ENCODE assay signal across 8 cellular contexts in genomic region chr2:48114256-48114655, GRCh38.
A peak's percentile ranks its signal among the peaks of the same experiment; 100 is the strongest.
DNase-seq lines count a peak whose midpoint lies in the region; ATAC-seq, FAIRE-seq and TF ChIP-seq lines count a peak whose summit lies in the region.

No MANE protein-coding gene starts in this region.

- H3K56ac ChIP-seq in H9 (ENCODE audit: insufficient read length, low read depth, low read length) = no peak overlapping the region

- no peak overlapping the region for H3K4me3 Mint-ChIP-seq in activated CD8-positive, alpha-beta T cell treated with anti-CD3 and anti-CD28 coated beads for 36 hours
- H3K4me3 Mint-ChIP-seq in H9 = no peak overlapping the region

- peak; percentile 56 for FAIRE-seq in keratinocyte (lab: Jason Lieb, UNC)

- H3K4ac ChIP-seq in H9 (ENCODE audit: low read depth, low read length) = no peak overlapping the region

- H2BK120ac ChIP-seq in H9 (ENCODE audit: low read depth, low read length, poor library complexity, severe bottlenecking) = no peak overlapping the region

- H3K4me1 Mint-ChIP-seq in activated CD8-positive, alpha-beta T cell treated with anti-CD3 and anti-CD28 coated beads for 36 hours (ENCODE audit: low read depth) = peaks cover 17% of the 10 kb centered on the region
- peaks cover 9 to 22% of the 10 kb centered on the region in 2 experiments for H3K4me1 Mint-ChIP-seq in H9

- H3K9me3 ChIP-seq in keratinocyte (ENCODE audit: control insufficient read depth, low read depth, low read length) = no peaks in the 10 kb centered on the region
- H3K9me3 ChIP-seq in H9 (ENCODE audit: control insufficient read depth, low read depth, low read length) = no peaks in the 10 kb centered on the region

- no peak overlapping the region for H3K4me3 ChIP-seq in keratinocyte (ENCODE audit: control insufficient read depth in 2 of 3, extremely low read depth in 1 of 3, insufficient read depth in 2 of 3, low read depth in 1 of 3, low read length in 3 of 3)

- H3K79me2 ChIP-seq in keratinocyte (ENCODE audit: control insufficient read depth, insufficient read depth, low read length) (no peaks in the 10 kb centered on the region), H9 (ENCODE audit: insufficient read depth, low read length) (no peaks in the 10 kb centered on the region)

- H3K4me1 ChIP-seq in keratinocyte (ENCODE audit: control insufficient read depth, extremely low read depth, insufficient read depth, low read length) = peaks cover 34% of the 10 kb centered on the region
- H3K4me1 ChIP-seq in H9 (ENCODE audit: insufficient read depth, low read length) = no peaks in the 10 kb centered on the region

- no peak overlapping the region for H2BK12ac ChIP-seq in H9 (ENCODE audit: insufficient read length, low read depth, low read length)

- H3K9me3 Mint-ChIP-seq in activated CD8-positive, alpha-beta T cell treated with anti-CD3 and anti-CD28 coated beads for 36 hours = no peaks in the 10 kb centered on the region
- H3K9me3 Mint-ChIP-seq in H9 = no peaks in the 10 kb centered on the region

- dilution Hi-C loops in keratinocyte (cut with MboI; ENCODE audit: extremely low pct_ligation_motif_present, low sequenced_read_pairs) = no loop called here

- no peak overlapping the region for H3T11ph ChIP-seq in H9 (ENCODE audit: low read length)

- H3K27ac Mint-ChIP-seq in activated CD8-positive, alpha-beta T cell treated with anti-CD3 and anti-CD28 coated beads for 36 hours = peak overlapping the region; percentile 53
- H3K27ac Mint-ChIP-seq in H9 = no peak overlapping the region

- DNase-seq in activated CD8-positive, alpha-beta T cell treated with anti-CD3 and anti-CD28 coated beads for 36 hours = peak; percentile 85
- peak; percentile 91 for DNase-seq in keratinocyte (ENCODE audit: low read depth, low spot score)
- DNase-seq in activated gamma-delta T cell treated with Interleukin-2 at 50 U/mL for 16 hours = no peak
- no peak for DNase-seq in cerebellar cortex (ENCODE audit: low spot score)
- DNase-seq in H9 = no peak
- no peak for DNase-seq in hypothalamus (lab: John Stamatoyannopoulos, UW)

- no peak overlapping the region for H2BK20ac ChIP-seq in H9 (ENCODE audit: low read depth, low read length, poor library complexity, severe bottlenecking)

- no peak for TF ChIP-seq CTCF in activated CD8-positive, alpha-beta T cell treated with anti-CD3 and anti-CD28 coated beads for 36 hours (IDR thresholded peaks at IDR 0.05)
- no peak for TF ChIP-seq CTCF in keratinocyte (optimal IDR thresholded peaks at IDR 0.05 in 1 of 3, IDR thresholded peaks at IDR 0.05 in 1 of 3, conservative IDR thresholded peaks at IDR 0.05 in 1 of 3; ENCODE audit: extremely low read depth in 1 of 3, insufficient read depth in 2 of 3, low read length in 3 of 3)
- TF ChIP-seq CTCF in H9 (conservative IDR thresholded peaks at IDR 0.05) = no peak

- H3K18ac ChIP-seq in H9 (ENCODE audit: insufficient read length, low read depth, low read length) = no peak overlapping the region

- H3K9me1 ChIP-seq in keratinocyte (ENCODE audit: control insufficient read depth, extremely low read depth, insufficient read depth, low read length) = no peaks in the 10 kb centered on the region

- H3K27me3 ChIP-seq in keratinocyte (ENCODE audit: control insufficient read depth, extremely low read depth, insufficient read depth, low read length) = no peaks in the 10 kb centered on the region
- H3K27me3 ChIP-seq in H9 (ENCODE audit: insufficient read depth, low read length) = no peaks in the 10 kb centered on the region

- peak; percentile 64 for ATAC-seq in GM18870 (IDR thresholded peaks at IDR 0.05; ENCODE audit: unreplicated experiment)
- ATAC-seq in HG03442 (IDR thresholded peaks at IDR 0.05; ENCODE audit: unreplicated experiment) = peak; percentile 41
- ATAC-seq in activated CD8-positive, alpha-beta T cell treated with anti-CD3 and anti-CD28 coated beads for 36 hours = peak; percentile 74

- H2BK15ac ChIP-seq in H9 (ENCODE audit: low read depth, low read length) = no peak overlapping the region

- H3K27ac ChIP-seq in keratinocyte (ENCODE audit: control insufficient read depth, insufficient read depth, low read length) (peak overlapping the region; percentile 80), H9 (ENCODE audit: insufficient read length, low read depth, low read length) (no peak overlapping the region)

- H2AFZ ChIP-seq in keratinocyte (ENCODE audit: control insufficient read depth, low read length) (no peak overlapping the region), H9 (ENCODE audit: low read length) (no peak overlapping the region)

- no peak overlapping the region for H4K8ac ChIP-seq in H9 (replicated peaks; ENCODE audit: insufficient read length, low read depth, low read length)

- peak overlapping the region; percentile 8 for H3K4me2 ChIP-seq in keratinocyte (ENCODE audit: control insufficient read depth, extremely low read depth, insufficient read depth, low read depth, low read length)
- H3K4me2 ChIP-seq in H9 (ENCODE audit: insufficient read depth, insufficient read length, low read length) = no peak overlapping the region

- no peaks in the 10 kb centered on the region for H3K27me3 Mint-ChIP-seq in activated CD8-positive, alpha-beta T cell treated with anti-CD3 and anti-CD28 coated beads for 36 hours
- H3K27me3 Mint-ChIP-seq in H9 (ENCODE audit: low read depth) = no peaks in the 10 kb centered on the region

- no peaks in the 10 kb centered on the region for H4K20me1 ChIP-seq in keratinocyte (ENCODE audit: control insufficient read depth, extremely low read depth, insufficient read depth, low read length)
- H4K20me1 ChIP-seq in H9 (ENCODE audit: control insufficient read depth, insufficient read depth, insufficient read length) = no peaks in the 10 kb centered on the region

- intact Hi-C loops in activated CD8-positive, alpha-beta T cell treated with anti-CD3 and anti-CD28 coated beads for 36 hours (cut with micrococcal nuclease) = no loop called here

- no peak overlapping the region for H4K91ac ChIP-seq in H9 (ENCODE audit: insufficient read length, low read depth, low read length)

- no peak overlapping the region for H3K9ac ChIP-seq in keratinocyte (ENCODE audit: control insufficient read depth, extremely low read depth, insufficient read depth, low read length)
- H3K9ac ChIP-seq in H9 (ENCODE audit: extremely low read depth, insufficient read length, low read length) = no peak overlapping the region

- no peak overlapping the region for H2AK5ac ChIP-seq in H9 (ENCODE audit: insufficient read length, low read length)

- H3K36me3 ChIP-seq in keratinocyte (ENCODE audit: control insufficient read depth in 2 of 2, extremely low read depth in 1 of 2, insufficient read depth in 2 of 2, low read length in 2 of 2) = no peaks in the 10 kb centered on the region

- no peak overlapping the region for H4K5ac ChIP-seq in H9 (ENCODE audit: insufficient read length, low read depth, low read length)

- H3K23me2 ChIP-seq in H9 (ENCODE audit: insufficient read length, low read depth, low read length, poor library complexity, severe bottlenecking) = peaks cover 2% of the 10 kb centered on the region

- H3K36me3 Mint-ChIP-seq in activated CD8-positive, alpha-beta T cell treated with anti-CD3 and anti-CD28 coated beads for 36 hours (ENCODE audit: low read depth) = no peaks in the 10 kb centered on the region
- H3K36me3 Mint-ChIP-seq in H9 (ENCODE audit: insufficient read depth in 1 of 3, low read depth in 3 of 3) = no peaks in the 10 kb centered on the region

- H2BK5ac ChIP-seq in H9 (ENCODE audit: insufficient read length, low read length) = no peak overlapping the region

- H3K14ac ChIP-seq in H9 (ENCODE audit: insufficient read depth, low read length) = no peak overlapping the region

- CTCF ChIA-PET in activated CD8-positive, alpha-beta T cell treated with anti-CD3 and anti-CD28 coated beads for 36 hours (lab: Charles Lee) = interaction anchor here (0.8 to 1.2 kb wide), 4 partner anchors 125 to 307 kb away, joined by 3 to 6 read pairs (median 3); no protein-coding TSS in a partner anchor

- no CpG with 5 or more reads among the region's 2 CpGs for WGBS in H9 (ENCODE audit: extremely low coverage, insufficient read length, low lambda C conversion rate)

- H3K23ac ChIP-seq in H9 (ENCODE audit: insufficient read length, low read depth, low read length) = no peak overlapping the region

- POLR2A ChIA-PET in activated CD8-positive, alpha-beta T cell treated with anti-CD3 and anti-CD28 coated beads for 36 hours (lab: Charles Lee) = no interaction called here

- H3K79me1 ChIP-seq in H9 (ENCODE audit: insufficient read depth, low read depth, low read length, poor library complexity, severe bottlenecking) = no peaks in the 10 kb centered on the region

Comparison
In these comparisons a context has a peak if more than half of its experiments do, and no peak if none do; other contexts are left out.
1. DNase-seq: peak in activated CD8-positive, alpha-beta T cell treated with anti-CD3 and anti-CD28 coated beads for 36 hours (single experiment) and keratinocyte (single experiment); none in activated gamma-delta T cell treated with Interleukin-2 at 50 U/mL for 16 hours (single experiment), cerebellar cortex (single experiment), H9 (single experiment) and hypothalamus (0 of 51).
2. Peak in every context shown above with its lines, with median percentiles within 50 percentile points of each other: ATAC-seq.